ENCODE assay signal across 17 cellular contexts in genomic region chr7:26508481-26508880, GRCh38.
A peak's percentile ranks its signal among the peaks of the same experiment; 100 is the strongest.
DNase-seq lines count a peak whose midpoint lies in the region; ATAC-seq and TF ChIP-seq lines count a peak whose summit lies in the region.
"Had no signal": no experiment of that assay in that cellular context is flagged by ENCODE, and none has a peak within 500 bp of the region (broad histone marks: within the 10 kb centered on the region; RNA-seq: fewer than 3 reads in every experiment).

No MANE protein-coding gene starts in this region.

- DNase-seq in GM23338 (ENCODE audit: low spot score), result peak; percentile 25
- peak; percentile 54 for DNase-seq in NCI-H2171 treated with DMSO at 0.1 percent for 48 hours (lab: John Stamatoyannopoulos, UW)
- DNase-seq in SHP77 (lab: John Stamatoyannopoulos, UW), result peak; percentile 36 to 48
- DNase-seq in nephron progenitor cell, result no peak
- no peak for DNase-seq in NCI-H2227 (lab: John Stamatoyannopoulos, UW; ENCODE audit: unreplicated experiment)
- DNase-seq: activated CD4-positive, alpha-beta T cell treated with anti-CD3 and anti-CD28 coated beads for 4 hours; activated CD8-positive, alpha-beta memory T cell treated with anti-CD3 and anti-CD28 coated beads, Interleukin-2, amount 50 U/mL, for 48 hours; Caco-2; foreskin melanocyte; SJCRH30 had no signal

- H3K4me3 ChIP-seq in GM23338, result no peak overlapping the region
- H3K4me3 ChIP-seq: SJCRH30, thoracic aorta had no signal

- no peak overlapping the region for H2AFZ ChIP-seq in GM23338
- H2AFZ ChIP-seq: parathyroid adenoma had no signal

- peak overlapping the region; percentile 60 for H3K27ac Mint-ChIP-seq in GM23338
- H3K27ac Mint-ChIP-seq in nephron progenitor cell, result peak overlapping the region; percentile 88
- H3K27ac Mint-ChIP-seq: IgD-negative memory B cell had no signal

- H3K36me3 ChIP-seq in GM23338 (ENCODE audit: insufficient read depth), result no peaks in the 10 kb centered on the region
- H3K36me3 ChIP-seq: SJCRH30, thoracic aorta had no signal

- peaks cover 4% of the 10 kb centered on the region for H3K4me1 ChIP-seq in GM23338 (ENCODE audit: insufficient read depth)
- H3K4me1 ChIP-seq: Caco-2, parathyroid adenoma, SJCRH30 had no signal

- H3K4me3 Mint-ChIP-seq in GM23338 (no peak overlapping the region), nephron progenitor cell (no peak overlapping the region)
- H3K4me3 Mint-ChIP-seq: IgD-negative memory B cell had no signal

- no peaks in the 10 kb centered on the region for H3K9me2 ChIP-seq in GM23338 (ENCODE audit: insufficient read depth)

- no peaks in the 10 kb centered on the region for H3F3A ChIP-seq in GM23338 (replicated peaks; ENCODE audit: low read depth)

- peak; percentile 77 for ATAC-seq in GM23338
- no peak for ATAC-seq in HG02884 (IDR thresholded peaks at IDR 0.05; ENCODE audit: unreplicated experiment)
- no peak for ATAC-seq in GM18520 (IDR thresholded peaks at IDR 0.05; ENCODE audit: unreplicated experiment)
- ATAC-seq in GM18861 (IDR thresholded peaks at IDR 0.05; ENCODE audit: unreplicated experiment), result no peak
- ATAC-seq: left lobe of liver had no signal

- H3K79me2 ChIP-seq in GM23338 (replicated peaks; ENCODE audit: insufficient read depth), result no peaks in the 10 kb centered on the region
- H3K79me2 ChIP-seq: parathyroid adenoma had no signal

- H3K4me1 Mint-ChIP-seq in GM23338 (peaks cover 19% of the 10 kb centered on the region), nephron progenitor cell (peaks cover 49% of the 10 kb centered on the region)
- H3K4me1 Mint-ChIP-seq: IgD-negative memory B cell had no signal

- H3K27me3 ChIP-seq in GM23338 (ENCODE audit: insufficient read depth), result no peaks in the 10 kb centered on the region

- no peaks in the 10 kb centered on the region for H4K20me1 ChIP-seq in GM23338 (replicated peaks; ENCODE audit: insufficient read depth)

- no peaks in the 10 kb centered on the region for H3K36me3 Mint-ChIP-seq in GM23338 (ENCODE audit: low read depth)
- peaks cover 6% of the 10 kb centered on the region for H3K36me3 Mint-ChIP-seq in nephron progenitor cell (ENCODE audit: low read depth)

- H3K27me3 Mint-ChIP-seq in GM23338 (ENCODE audit: insufficient read depth, low read depth, poor library complexity) (peaks cover 4% of the 10 kb centered on the region), nephron progenitor cell (ENCODE audit: low read depth, poor library complexity) (peaks cover 6% of the 10 kb centered on the region)

- no peak for TF ChIP-seq CTCF in GM23338 (conservative IDR thresholded peaks at IDR 0.05; ENCODE audit: low read depth in 2 of 2)
- TF ChIP-seq CTCF in nephron progenitor cell (IDR thresholded peaks at IDR 0.05), result no peak

- H3K9me3 Mint-ChIP-seq in GM23338 (no peaks in the 10 kb centered on the region), nephron progenitor cell (peaks cover 20% of the 10 kb centered on the region)
- H3K9me3 Mint-ChIP-seq: IgD-negative memory B cell had no signal

- peak overlapping the region; percentile 55 for H3K4me2 ChIP-seq in GM23338

- no peak overlapping the region for H3K27ac ChIP-seq in GM23338 (ENCODE audit: low read depth)
- H3K27ac ChIP-seq: parathyroid adenoma, SJCRH30, thoracic aorta had no signal

TF ChIP-seq in GM23338, 12 proteins besides CTCF, POLR2A, EP300 and RAD21 (continues in another document):
- TF ChIP-seq EZH2phosphoT487 (IDR thresholded peaks at IDR 0.05; ENCODE audit: unreplicated experiment), result no peak
- TF ChIP-seq ZNF462 (CRISPR knock-in tag; IDR thresholded peaks at IDR 0.05), result no peak
- TF ChIP-seq POLR2AphosphoS5 (IDR thresholded peaks at IDR 0.05; ENCODE audit: low read depth), result no peak
- TF ChIP-seq NANOG (IDR thresholded peaks at IDR 0.05; ENCODE audit: borderline replicate concordance), result no peak
- TF ChIP-seq, protein P1, sequence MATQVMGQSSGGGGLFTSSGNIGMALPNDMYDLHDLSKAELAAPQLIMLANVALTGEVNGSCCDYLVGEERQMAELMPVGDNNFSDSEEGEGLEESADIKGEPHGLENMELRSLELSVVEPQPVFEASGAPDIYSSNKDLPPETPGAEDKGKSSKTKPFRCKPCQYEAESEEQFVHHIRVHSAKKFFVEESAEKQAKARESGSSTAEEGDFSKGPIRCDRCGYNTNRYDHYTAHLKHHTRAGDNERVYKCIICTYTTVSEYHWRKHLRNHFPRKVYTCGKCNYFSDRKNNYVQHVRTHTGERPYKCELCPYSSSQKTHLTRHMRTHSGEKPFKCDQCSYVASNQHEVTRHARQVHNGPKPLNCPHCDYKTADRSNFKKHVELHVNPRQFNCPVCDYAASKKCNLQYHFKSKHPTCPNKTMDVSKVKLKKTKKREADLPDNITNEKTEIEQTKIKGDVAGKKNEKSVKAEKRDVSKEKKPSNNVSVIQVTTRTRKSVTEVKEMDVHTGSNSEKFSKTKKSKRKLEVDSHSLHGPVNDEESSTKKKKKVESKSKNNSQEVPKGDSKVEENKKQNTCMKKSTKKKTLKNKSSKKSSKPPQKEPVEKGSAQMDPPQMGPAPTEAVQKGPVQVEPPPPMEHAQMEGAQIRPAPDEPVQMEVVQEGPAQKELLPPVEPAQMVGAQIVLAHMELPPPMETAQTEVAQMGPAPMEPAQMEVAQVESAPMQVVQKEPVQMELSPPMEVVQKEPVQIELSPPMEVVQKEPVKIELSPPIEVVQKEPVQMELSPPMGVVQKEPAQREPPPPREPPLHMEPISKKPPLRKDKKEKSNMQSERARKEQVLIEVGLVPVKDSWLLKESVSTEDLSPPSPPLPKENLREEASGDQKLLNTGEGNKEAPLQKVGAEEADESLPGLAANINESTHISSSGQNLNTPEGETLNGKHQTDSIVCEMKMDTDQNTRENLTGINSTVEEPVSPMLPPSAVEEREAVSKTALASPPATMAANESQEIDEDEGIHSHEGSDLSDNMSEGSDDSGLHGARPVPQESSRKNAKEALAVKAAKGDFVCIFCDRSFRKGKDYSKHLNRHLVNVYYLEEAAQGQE (IDR thresholded peaks at IDR 0.05; ENCODE audit: unreplicated experiment), result no peak
- no peak for TF ChIP-seq JUNB (IDR thresholded peaks at IDR 0.05; ENCODE audit: unreplicated experiment)
- no peak for TF ChIP-seq EZH2 (IDR thresholded peaks at IDR 0.05; ENCODE audit: low read depth, unreplicated experiment)

Comparison
In these comparisons a context has a peak if more than half of its experiments do, and no peak if none do; other contexts are left out.
1. DNase-seq: peak in GM23338 (single experiment), NCI-H2171 treated with DMSO at 0.1 percent for 48 hours (single experiment) and SHP77 (2 of 2); none in nephron progenitor cell (single experiment) and NCI-H2227 (single experiment).